8 cellular contexts compared by ENCODE assay signal in genomic region chr17:73891001-73891400, GRCh38.
"Had no signal": no experiment of that assay in that cellular context is flagged by ENCODE, and none has a peak within 500 bp of the region (broad histone marks: within the 10 kb centered on the region; RNA-seq: fewer than 3 reads in every experiment).

No MANE protein-coding gene starts in this region.

- FAIRE-seq: H54, HepG2, K562 had no signal

- H2AFZ ChIP-seq: GM23338 had no signal

- H3K27ac Mint-ChIP-seq: GM23338, H9 had no signal

- H3K4me3 Mint-ChIP-seq: GM23338, H9 had no signal

- DNase-seq: H9, HCEC 1CT, KG1 had no signal

- H3K4me2 ChIP-seq: GM23338 had no signal

- H3K27ac ChIP-seq: HL-60 had no signal

- H3K4me3 ChIP-seq: GM23338, K562 had no signal

- ATAC-seq: GM23338, HepG2, K562 had no signal
